14 cellular contexts compared by ENCODE assay signal in the genomic region with DNA sequence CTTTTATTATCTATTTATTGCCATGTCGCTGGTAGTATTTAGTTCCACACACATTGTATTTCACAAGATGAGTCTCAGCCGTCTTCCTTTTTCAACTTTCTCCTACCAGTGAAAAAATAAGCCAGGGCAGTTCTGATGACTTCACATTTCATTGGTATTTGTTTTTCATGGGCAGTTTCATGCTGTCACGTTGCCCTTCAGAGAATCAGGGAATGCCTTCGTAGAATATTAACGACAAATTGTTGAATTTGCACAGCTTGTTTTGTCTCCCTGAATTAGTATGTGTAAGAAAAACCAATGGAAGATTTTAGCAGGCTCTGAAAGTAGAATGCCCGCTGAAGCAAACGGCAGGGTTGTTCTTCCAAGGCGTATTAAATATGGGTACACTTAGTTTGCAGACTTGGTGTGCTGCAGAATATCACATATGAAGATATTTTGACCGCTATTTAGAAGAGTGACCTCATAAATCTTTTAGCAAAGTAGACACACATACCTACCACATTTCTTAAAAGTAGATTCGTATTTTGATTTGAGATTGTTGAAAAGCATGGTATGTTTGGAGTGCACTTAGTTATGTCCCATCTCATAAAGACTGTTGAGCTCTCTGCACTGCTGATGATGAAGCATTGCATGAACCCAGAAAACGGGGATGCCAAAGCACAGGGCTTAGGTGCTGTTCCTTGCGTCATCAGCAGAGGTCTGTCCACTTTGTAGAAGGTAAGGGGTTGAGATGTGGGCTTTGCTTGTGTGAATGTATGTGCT. TPM values are rescaled to one million over a fixed set of nuclear protein-coding genes. Genes with fewer than 3 reads are reported as not detected.
DNase-seq lines count a peak whose midpoint lies in the region; ATAC-seq, FAIRE-seq and TF ChIP-seq lines count a peak whose summit lies in the region.
"Had no signal": no experiment of that assay in that cellular context is flagged by ENCODE, and none has a peak within 500 bp of the region (broad histone marks: within the 10 kb centered on the region; RNA-seq: fewer than 3 reads in every experiment).

No MANE protein-coding gene starts in this region.

- in situ Hi-C loops in K562 (cut with MboI) = loop anchor here (5.0 kb wide), 1 partner anchor 75 kb away; no protein-coding TSS in a partner anchor

- H3K4me1 ChIP-seq in K562 (replicated peaks in 1 of 2; ENCODE audit: control insufficient read depth in 2 of 2, insufficient read depth in 2 of 2, low read length in 2 of 2) (peaks cover 18 to 28% of the 10 kb centered on the region in 2 experiments; a peak in 4 of 5 replicates), thyroid gland (peaks cover 24 to 33% of the 10 kb centered on the region in 2 donors)

- no peaks in the 10 kb centered on the region for H3K9me3 Mint-ChIP-seq in activated CD4-positive, alpha-beta T cell treated with anti-CD3 and anti-CD28 coated beads, Interleukin-2, amount 10 ng/mL, durations not matched to agents 7 days and 5 days
- H3K9me3 Mint-ChIP-seq: memory B cell had no signal

- peaks cover 28% of the 10 kb centered on the region for H3K4me1 Mint-ChIP-seq in activated CD4-positive, alpha-beta T cell treated with anti-CD3 and anti-CD28 coated beads, Interleukin-2, amount 10 ng/mL, durations not matched to agents 7 days and 5 days

- CTCF ChIA-PET in K562 (lab: Yijun Ruan, JAX; ENCODE audit: low intra/inter-chr PET ratio) (no interaction called here), HEK293T (lab: Yijun Ruan, JAX) (interaction anchor here (0.7 kb wide), 1 partner anchor 96 kb away, joined by 3 read pairs; no protein-coding TSS in a partner anchor)
- CTCF ChIA-PET in activated CD4-positive, alpha-beta T cell treated with anti-CD3 and anti-CD28 coated beads, Interleukin-2, amount 10 ng/mL, durations not matched to agents 7 days and 5 days (lab: Charles Lee) = interaction anchor here (3.1 kb wide), 1 partner anchor 75 kb away, joined by 8 read pairs; no protein-coding TSS in a partner anchor

- H3K4me3 Mint-ChIP-seq in activated CD4-positive, alpha-beta T cell treated with anti-CD3 and anti-CD28 coated beads, Interleukin-2, amount 10 ng/mL, durations not matched to agents 7 days and 5 days = no peak overlapping the region

- H3K27ac ChIP-seq in K562 (ENCODE audit: extremely low read depth, low read depth, low read length) = no peak overlapping the region
- H3K27ac ChIP-seq in thyroid gland = peak overlapping the region; percentile 36 to 93 (median 88)

- intact Hi-C loops in K562 (cut with micrococcal nuclease) = loop anchor here (5.0 kb wide), 1 partner anchor 275 kb away; no protein-coding TSS in a partner anchor
- intact Hi-C loops in thyroid gland (cut with DNase I) = loop anchor here (10.0 kb wide), 1 partner anchor 268 kb away; no protein-coding TSS in a partner anchor

- TF ChIP-seq POLR2A in K562 (conservative IDR thresholded peaks at IDR 0.05) (no peak), thyroid gland (IDR thresholded peaks at IDR 0.05) (peak in 1 of 2 donors; percentile 11)

- H4K20me1 ChIP-seq in K562 (replicated peaks; ENCODE audit: control insufficient read depth, insufficient read depth, low read length) = no peaks in the 10 kb centered on the region; the same call in 1 of the 2 replicates

- H3K79me2 ChIP-seq in K562 (ENCODE audit: control insufficient read depth, insufficient read depth, low read length) = peaks cover 64% of the 10 kb centered on the region

- 72% methylated on average over 12 of the region's 12 CpGs for WGBS in K562 (ENCODE audit: insufficient coverage, low coverage, missing lambda C conversion rate)
- WGBS in thyroid gland, 2 donors = 66 to 70% methylated on average over 12 of the region's 12 CpGs

- no peaks in the 10 kb centered on the region for H3K27me3 ChIP-seq in K562 (ENCODE audit: control insufficient read depth in 2 of 2, insufficient read depth in 2 of 2, low read length in 2 of 2)
- no peaks in the 10 kb centered on the region for H3K27me3 ChIP-seq in thyroid gland

- H3K4me3 ChIP-seq in K562 (no peak overlapping the region), thyroid gland (replicated peaks in 1 of 3) (no peak overlapping the region)

- no peaks in the 10 kb centered on the region for H3K36me3 Mint-ChIP-seq in activated CD4-positive, alpha-beta T cell treated with anti-CD3 and anti-CD28 coated beads, Interleukin-2, amount 10 ng/mL, durations not matched to agents 7 days and 5 days (ENCODE audit: low read depth)
- H3K36me3 Mint-ChIP-seq: memory B cell had no signal

- no peaks in the 10 kb centered on the region for H3K36me3 ChIP-seq in K562 (ENCODE audit: control insufficient read depth, insufficient read depth, low read length)
- H3K36me3 ChIP-seq in thyroid gland = no peaks in the 10 kb centered on the region
- H3K36me3 ChIP-seq: HAP-1 had no signal

- H3K27me3 Mint-ChIP-seq in activated CD4-positive, alpha-beta T cell treated with anti-CD3 and anti-CD28 coated beads, Interleukin-2, amount 10 ng/mL, durations not matched to agents 7 days and 5 days = peaks cover 39% of the 10 kb centered on the region
- H3K27me3 Mint-ChIP-seq: memory B cell had no signal

- TF ChIP-seq CTCF in K562 (IDR thresholded peaks at IDR 0.05 in 2 of 3, conservative IDR thresholded peaks at IDR 0.05 in 1 of 3; ENCODE audit: insufficient read depth in 2 of 3, low read depth in 1 of 3, low read length in 3 of 3) (no peak), thyroid gland (IDR thresholded peaks at IDR 0.05) (no peak)

- DNase-seq in NCI-H2227 (lab: John Stamatoyannopoulos, UW; ENCODE audit: unreplicated experiment) = peak; percentile 12
- no peak for DNase-seq in NCI-H2227 treated with DMSO at 0.1 percent for 48 hours (lab: John Stamatoyannopoulos, UW)
- no peak for DNase-seq in K562 (ENCODE audit: extremely low read depth in 1 of 4, low spot score in 3 of 4)
- peak; percentile 35 for DNase-seq in left kidney (ENCODE audit: low read depth, low spot score)
- DNase-seq in thyroid gland = no peak
- no peak for DNase-seq in HEK293T (ENCODE audit: extremely low spot score)
- DNase-seq in activated CD4-positive, alpha-beta T cell treated with anti-CD3 and anti-CD28 coated beads, Interleukin-2, amount 10 ng/mL, durations not matched to agents 7 days and 5 days = no peak
- DNase-seq: activated CD8-positive, alpha-beta memory T cell treated with anti-CD3 and anti-CD28 coated beads, Interleukin-2, amount 50 U/mL, for 4 hours; stimulated activated naive CD4-positive, alpha-beta T cell; T-helper 17 cell had no signal

- peak overlapping the region; percentile 80; the same call in 1 of the 2 replicates for H3K4me2 ChIP-seq in K562 (ENCODE audit: insufficient read depth, low read length)

- no peak overlapping the region for H3K27ac Mint-ChIP-seq in activated CD4-positive, alpha-beta T cell treated with anti-CD3 and anti-CD28 coated beads, Interleukin-2, amount 10 ng/mL, durations not matched to agents 7 days and 5 days
- H3K27ac Mint-ChIP-seq: memory B cell, T-helper 17 cell had no signal

- BruUV-seq in K562 (replicated peaks; lab: Mats Ljungman, UMichigan) = no TSS peak

- H3K9me3 ChIP-seq in K562 (replicated peaks; ENCODE audit: control insufficient read depth, insufficient read depth, low read depth, low read length) (no peaks in the 10 kb centered on the region), thyroid gland (no peaks in the 10 kb centered on the region)
- H3K9me3 ChIP-seq: HAP-1 had no signal

- H3K9ac ChIP-seq in K562 (ENCODE audit: insufficient read depth in 1 of 2, low read depth in 2 of 2, low read length in 2 of 2) = no peak overlapping the region

- peak; percentile 37 for FAIRE-seq in K562 (lab: Jason Lieb, UNC)
- FAIRE-seq: G401.6 had no signal

- H2AFZ ChIP-seq in K562 (ENCODE audit: low read depth, low read length) = no peak overlapping the region

- TF ChIP-seq EP300 in K562 (IDR thresholded peaks at IDR 0.05; ENCODE audit: low read length) = no peak

- TF ChIP-seq RAD21 in K562 (CRISPR knock-in tag; conservative IDR thresholded peaks at IDR 0.05 in 1 of 2, IDR thresholded peaks at IDR 0.05 in 1 of 2) = no peak

- ATAC-seq in K562 = no peak
- ATAC-seq in GM18511 (IDR thresholded peaks at IDR 0.05; ENCODE audit: unreplicated experiment) = no peak
- ATAC-seq: T-helper 17 cell had no signal

- H3K9me1 ChIP-seq in K562 (ENCODE audit: control insufficient read depth, insufficient read depth, low read length) = no peaks in the 10 kb centered on the region

- POLR2A ChIA-PET in K562 (lab: Yijun Ruan, JAX) (interaction anchor here (1.4 kb wide), 1 partner anchor 75 kb away, joined by 3 read pairs; no protein-coding TSS in a partner anchor), HEK293T (lab: Yijun Ruan, JAX) (no interaction called here)
- POLR2A ChIA-PET in activated CD4-positive, alpha-beta T cell treated with anti-CD3 and anti-CD28 coated beads, Interleukin-2, amount 10 ng/mL, durations not matched to agents 7 days and 5 days (lab: Charles Lee) = no interaction called here

TF ChIP-seq in K562, 482 proteins besides CTCF, POLR2A, EP300 and RAD21 (continues in another document):
- TF ChIP-seq SMARCB1 (IDR thresholded peaks at IDR 0.05; ENCODE audit: insufficient read length, low read depth) = no peak

TF ChIP-seq in HEK293T, 16 proteins besides CTCF, POLR2A, EP300 and RAD21 (continues in another document):
- TF ChIP-seq SP1 (IDR thresholded peaks at IDR 0.05) (no peak), CTBP1 (IDR thresholded peaks at IDR 0.05; ENCODE audit: borderline replicate concordance) (no peak), FOXA1 (IDR thresholded peaks at IDR 0.05) (no peak), SUZ12 (IDR thresholded peaks at IDR 0.05) (no peak), NFRKB (IDR thresholded peaks at IDR 0.05) (no peak)

RNA-seq across cellular contexts. Expression of a gene that starts 2.9 kb away (rescaled TPM):
- total RNA-seq in K562 (2011; cell fraction: chromatin; rRNA removed; ENCODE audit: low replicate concordance) = 85.7 and 138 TPM in 2 replicates
- total RNA-seq in K562 (2011; cell fraction: nucleolus; rRNA removed) = 40.2 and 48.4 TPM in 2 replicates
- 71.6 and 95.8 TPM in 2 replicates for total RNA-seq in K562 (2011; cell fraction: nucleoplasm; rRNA removed)
- 17.3 and 21.3 TPM in 2 replicates for total RNA-seq in K562 (2014; rRNA removed)
- 16.3 and 21.7 TPM in 2 replicates for total RNA-seq in K562 (2014; rRNA removed; fragmentation: Illumina TruSeq; extraction: Trizol)
- 14.4 and 16.5 TPM in 2 replicates for total RNA-seq in K562 (2015; rRNA removed; fragmentation: Illumina TruSeq; extraction: Trizol)
- 32.7 and 33.4 TPM in 2 replicates for total RNA-seq in K562 (2021)
- 11.5 and 19.9 TPM in 2 replicates for polyA plus RNA-seq in K562 (2011; rRNA removed)
- polyA plus RNA-seq in K562 (2011; cell fraction: cytosol; rRNA removed) = 10.1 and 20.6 TPM in 2 replicates
- 23.6 and 40.4 TPM in 2 replicates for polyA plus RNA-seq in K562 (2011; cell fraction: nucleus; rRNA removed)
- 17.9 and 22.9 TPM in 2 replicates for polyA plus RNA-seq in K562 (2012)
- polyA plus RNA-seq in K562 (2014; fragmentation: Illumina TruSeq; extraction: Trizol) = 23.9 and 27.0 TPM in 2 replicates
- 10 to 100 TPM in 1 of 2 experiments, 1 to 10 TPM in 1; 8.1 to 11.1 TPM for polyA plus RNA-seq in K562 (2014; fragmentation: Nextera tagmentation; extraction: Ambion mirVana)
- 22.5 and 25.2 TPM in 2 replicates for polyA plus RNA-seq in K562 (2014; rRNA removed)
- polyA minus RNA-seq in K562 (2011; rRNA and poly(A)+ RNA removed) = 31.3 and 33.1 TPM in 2 replicates
- polyA minus RNA-seq in K562 (2011; cell fraction: cytosol; rRNA and poly(A)+ RNA removed) = 15.2 and 15.9 TPM in 2 replicates
- 30.0 and 35.5 TPM in 2 replicates for polyA minus RNA-seq in K562 (2011; cell fraction: nucleus; rRNA and poly(A)+ RNA removed)
- 100 to 1,000 TPM in 1 of 4 donors, 10 to 100 TPM in 3; 61.5 to 105 (median 78.0) TPM for total RNA-seq in thyroid gland
- total RNA-seq in activated CD4-positive, alpha-beta T cell treated with anti-CD3 and anti-CD28 coated beads, Interleukin-2, amount 10 ng/mL, durations not matched to agents 7 days and 5 days = 1 to 10 TPM; 5.6 to 8.1 TPM

Comparison
In these comparisons a context has a peak if more than half of its experiments do, and no peak if none do; other contexts are left out.
1. DNase-seq: peak in NCI-H2227 (single experiment) and left kidney (single experiment); none in NCI-H2227 treated with DMSO at 0.1 percent for 48 hours (single experiment), K562 (0 of 4), thyroid gland (0 of 2), HEK293T (single experiment) and activated CD4-positive, alpha-beta T cell treated with anti-CD3 and anti-CD28 coated beads, Interleukin-2, amount 10 ng/mL, durations not matched to agents 7 days and 5 days (single experiment).